In the genomic region with DNA sequence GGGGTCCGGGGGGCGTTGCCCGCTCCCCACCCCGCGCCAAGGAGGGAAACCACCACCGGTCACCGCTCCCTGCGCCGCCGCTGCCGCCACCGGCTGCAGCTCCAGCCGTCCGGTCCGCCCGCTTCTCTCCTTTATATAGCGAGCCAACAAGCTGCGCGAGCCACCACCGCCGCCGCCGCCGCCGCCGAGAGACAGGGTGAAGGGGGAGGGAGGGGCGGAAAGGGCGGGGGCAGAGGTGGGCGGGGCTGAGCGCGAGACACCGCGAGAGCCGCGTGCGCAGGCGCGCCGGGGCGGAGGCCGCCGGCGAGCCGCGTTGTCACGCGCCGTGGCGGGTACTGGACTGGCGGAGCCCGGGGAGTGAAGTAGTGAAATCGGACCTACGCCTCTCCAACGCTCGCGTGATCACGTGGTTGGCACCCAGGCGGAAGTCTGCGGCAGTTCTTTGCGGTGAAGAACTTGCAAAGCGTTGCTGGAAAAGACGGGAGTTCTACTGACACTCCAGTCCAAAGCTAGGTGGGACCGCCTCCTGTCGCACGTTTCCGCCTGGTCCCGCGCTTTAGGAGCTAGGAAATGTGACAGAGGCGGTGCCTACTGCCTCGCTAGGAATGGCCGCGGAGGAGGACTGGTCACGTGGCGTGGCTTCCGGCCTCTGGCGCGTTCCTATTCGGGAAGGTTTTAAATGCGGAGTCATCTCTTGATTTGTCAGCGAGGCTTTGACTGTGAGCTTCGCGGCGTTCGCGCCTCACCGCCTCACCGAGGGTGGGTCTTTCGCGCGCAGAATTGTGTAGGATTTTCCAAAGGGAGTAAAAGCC, we compare ENCODE assay signal across 8 cellular contexts. TPM values are rescaled to one million over a fixed set of nuclear protein-coding genes. Genes with fewer than 3 reads are reported as not detected.
DNase-seq lines count a peak whose midpoint lies in the region; ATAC-seq and TF ChIP-seq lines count a peak whose summit lies in the region.

A gene (minus strand): TSS at position 193 of the 812 bp plus-strand sequence. CDS start 441 bp downstream, outside the sequence.

- peaks cover 0 to 36% of the 10 kb centered on the region in 2 donors for H3K4me1 ChIP-seq in left lung

- ATAC-seq in GM19395 (IDR thresholded peaks at IDR 0.05; ENCODE audit: unreplicated experiment) (peak; percentile 79), HG03565 (IDR thresholded peaks at IDR 0.05; ENCODE audit: unreplicated experiment) (peak; percentile 70), left lung (peak; percentile 88)

- TF ChIP-seq CTCF in C4-2B (conservative IDR thresholded peaks at IDR 0.05) (no peak), left lung (IDR thresholded peaks at IDR 0.05) (peak in 1 of 2 donors; percentile 18)

- H3K27ac ChIP-seq in C4-2B, result peak within 1 kb of the TSS; percentile 90
- H3K27ac ChIP-seq in left lung, result peak within 1 kb of the TSS; percentile 100

- no peaks in the 10 kb centered on the region for H3K9me3 ChIP-seq in left lung

- H3K4me3 ChIP-seq in left lung, result peak within 1 kb of the TSS; percentile 56 to 64

- peaks cover 0 to 3% of the 10 kb centered on the region in 2 donors for H3K36me3 ChIP-seq in left lung

- intact Hi-C loops in left lung (cut with DNase I), result no loop called here

- no peaks in the 10 kb centered on the region for H3K27me3 ChIP-seq in left lung

- DNase-seq in NCI-H774 (lab: John Stamatoyannopoulos, UW), result peak; percentile 89
- peak; percentile 88 to 91 for DNase-seq in activated CD4-positive, alpha-beta T cell treated with anti-CD3 and anti-CD28 coated beads, Interleukin-2, amount 50 U/mL, for 4 hours
- peak; percentile 96 for DNase-seq in dermis blood vessel endothelial cell
- DNase-seq in left lung, result peak; percentile 96 to 99
- DNase-seq in stimulated activated CD4-positive, alpha-beta T cell treated with anti-CD3 and anti-CD28 coated beads, Interleukin-2, amount 100 ng/mL, for 48 hours, result peak; percentile 85 to 88

RNA-seq across cellular contexts. Expression of the gene that starts here (rescaled TPM):
- total RNA-seq in dermis blood vessel endothelial cell (31.7 and 58.1 TPM in 2 replicates), left lung (10 to 100 TPM; 26.0 to 28.8 TPM)

Comparison
In these comparisons a context has a peak if more than half of its experiments do, and no peak if none do; other contexts are left out.
1. Peak in every context shown above with its lines: DNase-seq, ATAC-seq, H3K4me3 ChIP-seq and H3K27ac ChIP-seq.